In genomic region chr1:51100264-51100880, GRCh38 we compare ENCODE assay signal across 21 cellular contexts. TPM values are rescaled to one million over a fixed set of nuclear protein-coding genes. Genes with fewer than 3 reads are reported as not detected.
DNase-seq lines count a peak whose midpoint lies in the region; ATAC-seq, FAIRE-seq and TF ChIP-seq lines count a peak whose summit lies in the region.
"Had no signal": no experiment of that assay in that cellular context is flagged by ENCODE, and none has a peak within 500 bp of the region (broad histone marks: within the 10 kb centered on the region; RNA-seq: fewer than 3 reads in every experiment).

No MANE protein-coding gene starts in this region.

- peak overlapping the region; percentile 58 for H3K9ac ChIP-seq in SK-N-MC (ENCODE audit: insufficient read length)

- peak overlapping the region; percentile 98 for H3K27ac ChIP-seq in SK-N-MC
- H3K27ac ChIP-seq: adrenal gland, cardiac muscle cell, esophagus muscularis mucosa, heart left ventricle, lower lobe of right lung had no signal

- DNase-seq in GM12892 (ENCODE audit: insufficient read length) (peak; percentile 8), SK-N-MC (ENCODE audit: low read depth, low spot score) (peak; percentile 92), frontal cortex (ENCODE audit: low spot score in 2 of 2) (no peak), globus pallidus (ENCODE audit: low spot score) (no peak), GF-D8 (lab: John Stamatoyannopoulos, UW) (no peak)
- DNase-seq: activated CD4-positive, alpha-beta memory T cell treated with anti-CD3 and anti-CD28 coated beads for 36 hours; adrenal gland; CD4-positive, alpha-beta T cell; heart left ventricle; lower lobe of right lung; occipital lobe; right cardiac atrium; T-helper 1 cell had no signal

- H3K9me3 ChIP-seq in SK-N-MC (ENCODE audit: low read depth, low read length): no peaks in the 10 kb centered on the region
- H3K9me3 ChIP-seq: adrenal gland, lower lobe of right lung had no signal

- peak; percentile 66 for ATAC-seq in GM19455 (IDR thresholded peaks at IDR 0.05; ENCODE audit: unreplicated experiment)
- peak; percentile 76 for ATAC-seq in HG03103 (IDR thresholded peaks at IDR 0.05; ENCODE audit: low read depth, unreplicated experiment)
- no peak for ATAC-seq in HG03045 (IDR thresholded peaks at IDR 0.05; ENCODE audit: unreplicated experiment)
- ATAC-seq: heart left ventricle, lower lobe of right lung, right cardiac atrium had no signal

- peak; percentile 80 for FAIRE-seq in GM12892 (lab: Jason Lieb, UNC)
- no peak for FAIRE-seq in frontal cortex (lab: Jason Lieb, UNC)
- FAIRE-seq: HTR-8/SVneo, islet of Langerhans had no signal

- no peak for TF ChIP-seq POLR2A in GM12892 (IDR thresholded peaks at IDR 0.05; ENCODE audit: low read depth, low read length)

- no peaks in the 10 kb centered on the region for H3K36me3 ChIP-seq in SK-N-MC (ENCODE audit: insufficient read depth, low read length)
- H3K36me3 ChIP-seq: adrenal gland, cardiac muscle cell, esophagus muscularis mucosa, heart left ventricle, lower lobe of right lung had no signal

- peak overlapping the region; percentile 67 for H3K4me3 ChIP-seq in SK-N-MC
- H3K4me3 ChIP-seq: adrenal gland, cardiac muscle cell, esophagus muscularis mucosa, heart left ventricle, lower lobe of right lung had no signal

RNA-seq across cellular contexts. Expression of gene C1orf185, which starts 1.7 kb away (rescaled TPM):
- not detected for polyA plus RNA-seq in GM12892 (2012; ENCODE audit: missing spikeins)
- total RNA-seq in frontal cortex: not detected
- total RNA-seq: activated CD4-positive, alpha-beta memory T cell treated with anti-CD3 and anti-CD28 coated beads for 36 hours; adrenal gland; cardiac muscle cell; CD4-positive, alpha-beta T cell; esophagus muscularis mucosa; heart left ventricle; lower lobe of right lung; occipital lobe; right cardiac atrium had no signal
- polyA plus RNA-seq: adrenal gland, AG04450, cardiac muscle cell, heart left ventricle, right cardiac atrium had no signal

Comparison
In these comparisons a context has a peak if more than half of its experiments do, and no peak if none do; other contexts are left out.
1. DNase-seq: peak in GM12892 (single experiment) and SK-N-MC (single experiment); none in frontal cortex (0 of 2), globus pallidus (single experiment) and GF-D8 (single experiment).